14 cellular contexts compared by ENCODE assay signal in the genomic region with DNA sequence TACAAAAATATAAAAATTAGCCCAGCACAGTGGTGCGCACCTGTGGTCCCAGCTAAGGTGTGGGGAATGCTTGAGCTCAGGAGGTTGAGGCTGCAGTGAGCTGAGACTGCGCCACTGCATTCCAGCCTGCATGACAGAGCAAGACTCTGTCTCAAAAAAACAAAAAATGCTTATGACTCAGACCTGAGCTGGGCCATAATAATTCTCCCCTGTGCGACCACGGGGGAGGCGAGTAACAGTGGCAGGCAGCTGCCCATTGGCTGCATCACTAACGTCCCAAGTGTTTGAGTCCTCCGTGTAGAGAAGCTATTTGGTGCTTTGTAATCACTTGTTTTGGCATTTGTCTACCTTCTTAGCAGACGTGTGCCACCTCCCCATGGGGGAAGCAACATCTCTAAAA. TPM values are rescaled to one million over a fixed set of nuclear protein-coding genes. Genes with fewer than 3 reads are reported as not detected.
DNase-seq lines count a peak whose midpoint lies in the region; ATAC-seq and TF ChIP-seq lines count a peak whose summit lies in the region.
"Had no signal": no experiment of that assay in that cellular context is flagged by ENCODE, and none has a peak within 500 bp of the region (broad histone marks: within the 10 kb centered on the region; RNA-seq: fewer than 3 reads in every experiment).

No MANE protein-coding gene starts in this region.

- H3K4me1 ChIP-seq in body of pancreas, result no peaks in the 10 kb centered on the region

- no peak for TF ChIP-seq POLR2A in body of pancreas (IDR thresholded peaks at IDR 0.05)

- H3K4me3 ChIP-seq in HFF-Myc (replicated peaks; ENCODE audit: low read depth, low read length), result no peak overlapping the region
- H3K4me3 ChIP-seq in WI38 (ENCODE audit: low read depth, low read length), result peak overlapping the region; percentile 7; the same call in 1 of the 2 replicates
- H3K4me3 ChIP-seq in fibroblast of villous mesenchyme (ENCODE audit: low read depth, low read length), result no peak overlapping the region
- H3K4me3 ChIP-seq in body of pancreas, result no peak overlapping the region
- H3K4me3 ChIP-seq: mucosa of descending colon, tibial nerve had no signal

- peak; percentile 91 for DNase-seq in A172 (ENCODE audit: low spot score)
- peak; percentile 24 for DNase-seq in HFF-Myc (ENCODE audit: extremely low read depth, low read depth)
- peak; percentile 56 for DNase-seq in fibroblast of villous mesenchyme (ENCODE audit: low read depth)
- no peak for DNase-seq in body of pancreas
- no peak for DNase-seq in NCI-H526 (lab: John Stamatoyannopoulos, UW)
- no peak for DNase-seq in stimulated activated CD4-positive, alpha-beta T cell treated with anti-CD3 and anti-CD28 coated beads, Interleukin-2, amount 100 ng/mL, for 48 hours
- DNase-seq: activated CD8-positive, alpha-beta T cell treated with anti-CD3 and anti-CD28 coated beads, Interleukin-2, amount 10 ng/mL, durations not matched to agents 7 days and 5 days; effector memory CD8-positive, alpha-beta T cell; mucosa of descending colon; NCI-H2081 treated with DMSO at 0.1 percent for 48 hours; T-helper 17 cell had no signal

- ATAC-seq in body of pancreas (no peak), GM19455 (IDR thresholded peaks at IDR 0.05; ENCODE audit: unreplicated experiment) (no peak)
- ATAC-seq: activated CD8-positive, alpha-beta T cell treated with anti-CD3 and anti-CD28 coated beads, Interleukin-2, amount 10 ng/mL, durations not matched to agents 7 days and 5 days; effector memory CD8-positive, alpha-beta T cell; mucosa of descending colon; T-helper 17 cell had no signal

- intact Hi-C loops in body of pancreas (cut with DNase I), result no loop called here

- H3K27ac ChIP-seq in body of pancreas, result no peak overlapping the region
- H3K27ac ChIP-seq: tibial nerve had no signal

- H3K27me3 ChIP-seq in body of pancreas, result no peaks in the 10 kb centered on the region
- H3K27me3 ChIP-seq: tibial nerve had no signal

- no peaks in the 10 kb centered on the region for H3K9me3 ChIP-seq in body of pancreas
- H3K9me3 ChIP-seq: mucosa of descending colon, tibial nerve had no signal

- TF ChIP-seq CTCF in HFF-Myc (IDR thresholded peaks at IDR 0.05; ENCODE audit: low read depth, low read length, missing control alignments) (no peak), WI38 (IDR thresholded peaks at IDR 0.05; ENCODE audit: low read depth, low read length) (no peak), fibroblast of villous mesenchyme (IDR thresholded peaks at IDR 0.05; ENCODE audit: insufficient read depth, low read depth, low read length) (no peak), body of pancreas (IDR thresholded peaks at IDR 0.05) (no peak)

- 83 to 86% methylated on average over 8 of the region's 8 CpGs for WGBS in body of pancreas, 2 donors

- H3K36me3 ChIP-seq in body of pancreas (replicated peaks in 1 of 2; ENCODE audit: insufficient read depth in 1 of 2, low read depth in 2 of 2), result peaks cover 0 to 7% of the 10 kb centered on the region in 2 donors

RNA-seq across cellular contexts. Expression of gene PSMC1, which starts 24.9 kb away (rescaled TPM):
- total RNA-seq in A172 (2014; rRNA removed; shearing (Covaris generic)), result 677 and 742 TPM in 2 replicates
- total RNA-seq in fibroblast of villous mesenchyme (88.3 and 113 TPM in 2 replicates), body of pancreas (10 to 100 TPM; 25.7 to 49.0 TPM)

RNA-seq across cellular contexts. Expression of gene NRDE2, which starts 50.5 kb away (rescaled TPM):
- 8.3 and 8.7 TPM in 2 replicates for total RNA-seq in A172 (2014; rRNA removed; shearing (Covaris generic))
- total RNA-seq in fibroblast of villous mesenchyme (10.0 and 12.1 TPM in 2 replicates), body of pancreas (10 to 100 TPM; 11.7 to 65.6 TPM)

Comparison
In these comparisons a context has a peak if more than half of its experiments do, and no peak if none do; other contexts are left out.
1. DNase-seq: peak in A172 (single experiment), HFF-Myc (single experiment) and fibroblast of villous mesenchyme (single experiment); none in body of pancreas (0 of 4), NCI-H526 (0 of 2) and stimulated activated CD4-positive, alpha-beta T cell treated with anti-CD3 and anti-CD28 coated beads, Interleukin-2, amount 100 ng/mL, for 48 hours (0 of 2).